ENCODE assay signal across 31 cellular contexts in genomic region chr4:67343162-67343561, GRCh38.
"Had no signal": no experiment of that assay in that cellular context is flagged by ENCODE, and none has a peak within 500 bp of the region (broad histone marks: within the 10 kb centered on the region; RNA-seq: fewer than 3 reads in every experiment).

No MANE protein-coding gene starts in this region.

- H3K27me3 ChIP-seq: left lung, stomach, testis, thyroid gland, transverse colon, upper lobe of left lung, vagina had no signal

- H3K4me3 ChIP-seq: left lung, lower lobe of right lung, mucosa of descending colon, pancreas, prostate gland, skin epidermis, stomach, testis, thyroid gland, transverse colon, upper lobe of left lung, vagina had no signal

- ATAC-seq: left cardiac atrium; left lung; lower lobe of right lung; mucosa of descending colon; naive thymus-derived CD4-positive, alpha-beta T cell; natural killer cell treated with Interleukin-12 subunit alpha and Interleukin-12 subunit beta and Interleukin-15 and Interleukin-18, amount 100 ng/mL, for 72 hours; pancreas; right cardiac atrium; sciatic nerve; stimulated activated naive B cell treated with anti-CD40 and anti-IgM and Interleukin-4, amounts not matched to agents 10 μg/mL and 1 μg/mL and 100 μg/mL, for 72 hours; stimulated activated naive CD8-positive, alpha-beta T cell treated with anti-CD3 and anti-CD28 coated beads, Interleukin-15, Interleukin-2, amounts not matched to agents 100 U/mL and 50 U/mL, for 24 hours had no signal

- DNase-seq: hippocampal formation; kidney glomerular epithelial cell; left cardiac atrium; left lung; lower lobe of right lung; mammary epithelial cell; mesenchymal stem cell; midbrain; mucosa of descending colon; naive thymus-derived CD4-positive, alpha-beta T cell; nucleus accumbens; pancreas; posterior cingulate gyrus; retina; right cardiac atrium; stimulated activated CD4-positive, alpha-beta T cell treated with anti-CD3 and anti-CD28 coated beads, Interleukin-12 subunit alpha, Interleukin-12 subunit beta, amount 100 ng/mL, for 4 hours; stimulated activated CD4-positive, alpha-beta T cell treated with anti-CD3 and anti-CD28 coated beads, Interleukin-15, amount 100 ng/mL, for 24 hours; stimulated activated CD4-positive, alpha-beta T cell treated with anti-CD3 and anti-CD28 coated beads, Interleukin-2, amount 100 ng/mL, for 24 hours; stimulated activated CD4-positive, alpha-beta T cell treated with anti-CD3 and anti-CD28 coated beads, Interleukin-4, amount 100 ng/mL, for 1 hour; stimulated activated naive B cell treated with anti-CD40 and anti-IgM and Interleukin-4, amounts not matched to agents 10 μg/mL and 1 μg/mL and 100 μg/mL, for 72 hours; stimulated activated naive CD8-positive, alpha-beta T cell treated with anti-CD3 and anti-CD28 coated beads, Interleukin-15, Interleukin-2, amounts not matched to agents 100 U/mL and 50 U/mL, for 24 hours; stomach; testis; thyroid gland; transverse colon; upper lobe of left lung had no signal

- H3K9me3 ChIP-seq: left lung, lower lobe of right lung, mucosa of descending colon, pancreas, prostate gland, stomach, testis, thyroid gland, transverse colon, upper lobe of left lung, vagina had no signal

- H3K36me3 ChIP-seq: left lung, lower lobe of right lung, pancreas, prostate gland, stomach, thyroid gland, transverse colon, upper lobe of left lung, vagina had no signal

- H3K4me1 ChIP-seq: left lung, lower lobe of right lung, pancreas, prostate gland, stomach, testis, thyroid gland, transverse colon, upper lobe of left lung, vagina had no signal

- H3K27ac ChIP-seq: left lung, lower lobe of right lung, pancreas, prostate gland, skin epidermis, stomach, testis, thyroid gland, transverse colon, upper lobe of left lung, vagina had no signal
